Comparison of ENCODE assay signal across 8 cellular contexts in genomic region chr19:14432817-14433453, GRCh38. TPM values are rescaled to one million over a fixed set of nuclear protein-coding genes. Genes with fewer than 3 reads are reported as not detected.
A peak's percentile ranks its signal among the peaks of the same experiment; 100 is the strongest.
DNase-seq lines count a peak whose midpoint lies in the region; ATAC-seq and TF ChIP-seq lines count a peak whose summit lies in the region.

TSS of gene PKN1 (plus strand) at chr19:14433306. CDS start at chr19:14433522, 216 bp downstream.

- H3K27me3 ChIP-seq in Peyer's patch = no peaks in the 10 kb centered on the region
- peaks cover 5% of the 10 kb centered on the region for H3K27me3 ChIP-seq in osteoblast (ENCODE audit: insufficient read depth, low read length)

- H3K36me3 Mint-ChIP-seq in activated naive CD4-positive, alpha-beta T cell treated with anti-CD3 and anti-CD28 coated beads, Interleukin-2, amount 50 U/mL, for 24 hours = no peaks in the 10 kb centered on the region

- ATAC-seq in HG02798 (IDR thresholded peaks at IDR 0.05; ENCODE audit: poor library complexity, unreplicated experiment) (peak; percentile 72), Right ventricle myocardium inferior (peak; percentile 69), HG03108 (IDR thresholded peaks at IDR 0.05; ENCODE audit: unreplicated experiment) (no peak), HG02870 (IDR thresholded peaks at IDR 0.05; ENCODE audit: unreplicated experiment) (no peak)

- no peak for TF ChIP-seq CTCF in Peyer's patch (IDR thresholded peaks at IDR 0.05)
- no peak for TF ChIP-seq CTCF in osteoblast (IDR thresholded peaks at IDR 0.05; ENCODE audit: extremely low read depth, low read depth, low read length)

- intact Hi-C loops in Right ventricle myocardium inferior (cut with DNase I) = no loop called here

- H3K27ac ChIP-seq in Peyer's patch = peak within 1 kb of the TSS; percentile 69 to 94 (median 81)
- H3K27ac ChIP-seq in osteoblast (ENCODE audit: low read depth, low read length) = no peak within 1 kb of the TSS

- no peaks in the 10 kb centered on the region for H3K9me3 ChIP-seq in Peyer's patch
- H3K9me3 ChIP-seq in osteoblast (ENCODE audit: low read depth, low read length) = no peaks in the 10 kb centered on the region

- H3K4me2 ChIP-seq in osteoblast (ENCODE audit: insufficient read depth, low read length) = peak within 1 kb of the TSS; percentile 77

- H4K20me1 ChIP-seq in osteoblast (ENCODE audit: insufficient read depth, low read length) = peaks cover 13% of the 10 kb centered on the region

- H3K4me3 ChIP-seq in Peyer's patch (peak within 1 kb of the TSS; percentile 61 to 92 (median 81)), osteoblast (ENCODE audit: insufficient read depth, low read length) (peak within 1 kb of the TSS; percentile 81)

- no peaks in the 10 kb centered on the region for H3K36me3 ChIP-seq in Peyer's patch
- no peaks in the 10 kb centered on the region for H3K36me3 ChIP-seq in osteoblast (ENCODE audit: insufficient read depth, low read length)

- H3K4me1 ChIP-seq in Peyer's patch (peaks cover 0 to 24% (median 15%) of the 10 kb centered on the region in 4 donors), osteoblast (ENCODE audit: insufficient read depth, low read length) (peaks cover 14% of the 10 kb centered on the region)

- peak within 1 kb of the TSS; percentile 93 for H3K27ac Mint-ChIP-seq in activated naive CD4-positive, alpha-beta T cell treated with anti-CD3 and anti-CD28 coated beads, Interleukin-2, amount 50 U/mL, for 24 hours

- H3K4me3 Mint-ChIP-seq in activated naive CD4-positive, alpha-beta T cell treated with anti-CD3 and anti-CD28 coated beads, Interleukin-2, amount 50 U/mL, for 24 hours = peak within 1 kb of the TSS; percentile 84

- H3K4me1 Mint-ChIP-seq in activated naive CD4-positive, alpha-beta T cell treated with anti-CD3 and anti-CD28 coated beads, Interleukin-2, amount 50 U/mL, for 24 hours = peaks cover 33% of the 10 kb centered on the region

- H3K27me3 Mint-ChIP-seq in activated naive CD4-positive, alpha-beta T cell treated with anti-CD3 and anti-CD28 coated beads, Interleukin-2, amount 50 U/mL, for 24 hours = no peaks in the 10 kb centered on the region

- TF ChIP-seq POLR2A in Peyer's patch (IDR thresholded peaks at IDR 0.05) = no peak

- peaks cover 37% of the 10 kb centered on the region for H3K79me2 ChIP-seq in osteoblast (ENCODE audit: insufficient read depth, low read length)

- no peaks in the 10 kb centered on the region for H3K9me3 Mint-ChIP-seq in activated naive CD4-positive, alpha-beta T cell treated with anti-CD3 and anti-CD28 coated beads, Interleukin-2, amount 50 U/mL, for 24 hours

- peak within 1 kb of the TSS; percentile 82 for H2AFZ ChIP-seq in osteoblast (ENCODE audit: low read length)

- DNase-seq in ELR (ENCODE audit: low read depth) (peak; percentile 63), Peyer's patch (peak; percentile 64 to 72 (median 64)), Right ventricle myocardium inferior (ENCODE audit: missing footprints) (peak; percentile 86), osteoblast (ENCODE audit: insufficient read length, low spot score, missing footprints) (peak; percentile 94)

RNA-seq across cellular contexts. Expression of gene PKN1, which starts in this region (rescaled TPM):
- total RNA-seq in Peyer's patch (100 to 1,000 TPM in 1 of 4 donors, 10 to 100 TPM in 3; 13.1 to 140 (median 28.2) TPM), Right ventricle myocardium inferior (149 TPM), osteoblast (138 and 167 TPM in 2 replicates)

Comparison
In these comparisons a context has a peak if more than half of its experiments do, and no peak if none do; other contexts are left out.
1. ATAC-seq: peak in HG02798 (single experiment) and Right ventricle myocardium inferior (single experiment); none in HG03108 (single experiment) and HG02870 (single experiment).
2. Peak in every context shown above with its lines, with median percentiles within 50 percentile points of each other: DNase-seq.